Comparison of ENCODE assay signal across 8 cellular contexts in the genomic region with DNA sequence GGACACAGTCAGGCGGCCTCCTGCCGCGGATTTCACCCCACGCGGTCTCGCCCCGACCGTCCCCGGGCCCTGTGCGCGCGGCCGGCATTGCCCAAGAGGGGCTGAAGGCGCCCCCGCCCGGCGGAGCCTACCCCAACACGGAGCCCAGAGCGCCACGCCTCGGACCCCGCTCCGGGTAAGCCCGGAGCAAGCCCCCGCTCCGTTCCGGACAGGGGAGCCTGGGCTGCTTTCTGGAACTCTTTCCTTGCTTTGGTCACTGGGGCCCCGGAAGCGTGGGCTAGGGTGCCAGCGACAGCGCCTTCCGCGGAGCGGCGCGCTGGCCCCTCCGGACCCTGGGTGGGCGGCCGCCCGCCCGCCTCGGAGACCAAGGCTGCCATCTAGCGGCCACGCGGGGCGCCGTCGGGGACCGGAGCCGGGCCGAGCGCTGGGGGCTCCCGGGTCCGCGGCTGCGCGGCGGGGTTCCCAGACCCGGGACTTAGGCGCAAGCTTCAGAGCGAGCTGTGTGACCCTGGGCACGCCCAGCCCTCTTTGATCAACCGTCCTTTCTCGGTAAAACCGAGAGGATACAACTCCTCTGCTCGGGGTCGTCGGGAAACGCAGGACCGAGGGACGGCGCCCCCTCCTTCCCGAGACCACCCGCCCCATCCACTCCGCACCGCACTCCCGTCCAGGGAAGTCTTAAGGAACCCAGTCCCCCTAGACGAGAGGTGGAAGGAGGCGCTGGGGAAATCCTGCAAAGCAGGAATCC. TPM values are rescaled to one million over a fixed set of nuclear protein-coding genes. Genes with fewer than 3 reads are reported as not detected.
DNase-seq lines count a peak whose midpoint lies in the region; ATAC-seq and TF ChIP-seq lines count a peak whose summit lies in the region.

No MANE protein-coding gene starts in this region.

- H4K20me1 ChIP-seq in mammary epithelial cell (ENCODE audit: insufficient read depth, low read length): no peaks in the 10 kb centered on the region

- H3K36me3 ChIP-seq in mammary epithelial cell (ENCODE audit: insufficient read depth, low read length) (no peaks in the 10 kb centered on the region), left lung (no peaks in the 10 kb centered on the region)

- dilution Hi-C loops in mammary epithelial cell (cut with HindIII; ENCODE audit: low sequenced_read_pairs): no loop called here

- H3K4me1 ChIP-seq in mammary epithelial cell (ENCODE audit: insufficient read depth, low read length) (peaks cover 3% of the 10 kb centered on the region), left lung (peaks cover 9 to 14% of the 10 kb centered on the region in 2 donors)

- H3K27me3 ChIP-seq in mammary epithelial cell (ENCODE audit: insufficient read depth, low read length): peaks cover 5% of the 10 kb centered on the region
- peaks cover 51 to 65% of the 10 kb centered on the region in 2 donors for H3K27me3 ChIP-seq in left lung

- no peaks in the 10 kb centered on the region for H3K36me3 Mint-ChIP-seq in T-helper 2 cell treated with Interferon-gamma antibody and Interleukin-4, amounts not matched to agents 5 μg/mL and 100 μg/mL, for 36 hours (ENCODE audit: low read depth)

- H3K27ac Mint-ChIP-seq in T-helper 2 cell treated with Interferon-gamma antibody and Interleukin-4, amounts not matched to agents 5 μg/mL and 100 μg/mL, for 36 hours: no peak overlapping the region

- ATAC-seq in left lung: peak; percentile 83
- ATAC-seq in GM19455 (IDR thresholded peaks at IDR 0.05; ENCODE audit: unreplicated experiment): no peak

- no peaks in the 10 kb centered on the region for H3K79me2 ChIP-seq in mammary epithelial cell (ENCODE audit: insufficient read depth, low read length)

- H3K9me3 ChIP-seq in mammary epithelial cell (replicated peaks; ENCODE audit: insufficient read depth, low read length) (no peaks in the 10 kb centered on the region), left lung (no peaks in the 10 kb centered on the region)

- no peak overlapping the region for H3K27ac ChIP-seq in mammary epithelial cell (ENCODE audit: insufficient read depth, low read depth, low read length)
- no peak overlapping the region for H3K27ac ChIP-seq in left lung

- in situ Hi-C loops in mammary epithelial cell (cut with MboI; ENCODE audit: low sequenced_read_pairs in 2 of 2): loop anchor here in 1 of 2 donors (25.0 kb wide), 1 partner anchor 231 kb away; no protein-coding TSS in a partner anchor

- BruUV-seq in mammary epithelial cell (replicated peaks; lab: Mats Ljungman, UMichigan): no TSS peak

- CTCF ChIA-PET in mammary epithelial cell (lab: Charles Lee; ENCODE audit: low non-redundant PET): no interaction called here

- no peak overlapping the region for H3K9ac ChIP-seq in mammary epithelial cell (ENCODE audit: insufficient read depth, low read length)

- no peaks in the 10 kb centered on the region for H3K9me3 Mint-ChIP-seq in T-helper 2 cell treated with Interferon-gamma antibody and Interleukin-4, amounts not matched to agents 5 μg/mL and 100 μg/mL, for 36 hours

- H3K4me3 Mint-ChIP-seq in T-helper 2 cell treated with Interferon-gamma antibody and Interleukin-4, amounts not matched to agents 5 μg/mL and 100 μg/mL, for 36 hours: peak overlapping the region; percentile 21

- 14% methylated on average over 31 of the region's 79 CpGs for whole genome bisulfite sequencing in mammary epithelial cell (ENCODE audit: low coverage, missing lambda C conversion rate)

- H3K4me1 Mint-ChIP-seq in T-helper 2 cell treated with Interferon-gamma antibody and Interleukin-4, amounts not matched to agents 5 μg/mL and 100 μg/mL, for 36 hours (ENCODE audit: low read depth): peaks cover 8% of the 10 kb centered on the region

- DNase-seq in NCI-H1694 treated with DMSO at 0.1 percent for 48 hours (lab: John Stamatoyannopoulos, UW) (peak; percentile 21), NCI-H1694 (lab: John Stamatoyannopoulos, UW) (no peak), mammary epithelial cell (no peak), left lung (peak in 1 of 2 donors; percentile 92), cerebellar nuclear complex (lab: John Stamatoyannopoulos, UW) (no peak)
- DNase-seq in T-helper 2 cell treated with Interferon-gamma antibody and Interleukin-4, amounts not matched to agents 5 μg/mL and 100 μg/mL, for 36 hours (ENCODE audit: low spot score): peak; percentile 33
- DNase-seq in stimulated activated CD8-positive, alpha-beta memory T cell treated with anti-CD3 and anti-CD28 coated beads, Interleukin-15, amount 100 ng/mL, for 48 hours (ENCODE audit: low read depth in 2 of 2): peak; percentile 22 to 32

- peak overlapping the region; percentile 19 for H3K4me2 ChIP-seq in mammary epithelial cell (ENCODE audit: insufficient read depth, low read depth, low read length)

- H3K4me3 ChIP-seq in mammary epithelial cell (replicated peaks in 1 of 3; ENCODE audit: insufficient read depth in 1 of 3, low read depth in 2 of 3, low read length in 3 of 3) (no peak overlapping the region), left lung (peak overlapping the region in 1 of 2 donors; percentile 24)

- intact Hi-C loops in mammary epithelial cell (cut with micrococcal nuclease): loop anchor here (5.0 to 10.0 kb wide), 4 partner anchors 126 to 666 kb away; no protein-coding TSS in a partner anchor
- intact Hi-C loops in left lung (cut with DNase I): loop anchor here in 1 of 2 donors (10.0 kb wide), 1 partner anchor 213 kb away; no protein-coding TSS in a partner anchor

- H2AFZ ChIP-seq in mammary epithelial cell (ENCODE audit: low read depth, low read length): peak overlapping the region; percentile 15

- H3K27me3 Mint-ChIP-seq in T-helper 2 cell treated with Interferon-gamma antibody and Interleukin-4, amounts not matched to agents 5 μg/mL and 100 μg/mL, for 36 hours (ENCODE audit: low read depth): peaks cover 66% of the 10 kb centered on the region

- TF ChIP-seq CTCF in mammary epithelial cell (conservative IDR thresholded peaks at IDR 0.05 in 1 of 2, IDR thresholded peaks at IDR 0.05 in 1 of 2; ENCODE audit: extremely low read depth in 1 of 2, insufficient read depth in 1 of 2, low read depth in 1 of 2, low read length in 2 of 2): peak; percentile 54 to 59
- TF ChIP-seq CTCF in left lung (IDR thresholded peaks at IDR 0.05): peak; percentile 85 to 94

RNA-seq across cellular contexts. Expression of a gene that starts 41.4 kb away (rescaled TPM):
- total RNA-seq in mammary epithelial cell (10 to 100 TPM; 21.8 to 36.9 TPM), left lung (10 to 100 TPM; 31.7 to 40.0 TPM)
- 14.4 TPM for polyA plus RNA-seq in mammary epithelial cell
- polyA minus RNA-seq in mammary epithelial cell: 7.6 TPM

RNA-seq across cellular contexts. Expression of a gene that starts 55.0 kb away (rescaled TPM):
- total RNA-seq in mammary epithelial cell (10 to 100 TPM; 11.7 to 15.9 TPM), left lung (10 to 100 TPM; 16.1 to 22.4 TPM)
- 20.3 TPM for polyA plus RNA-seq in mammary epithelial cell
- 23.2 TPM for polyA minus RNA-seq in mammary epithelial cell

Comparison
In these comparisons a context has a peak if more than half of its experiments do, and no peak if none do; other contexts are left out.
1. DNase-seq: peak in NCI-H1694 treated with DMSO at 0.1 percent for 48 hours (single experiment), T-helper 2 cell treated with Interferon-gamma antibody and Interleukin-4, amounts not matched to agents 5 μg/mL and 100 μg/mL, for 36 hours (single experiment) and stimulated activated CD8-positive, alpha-beta memory T cell treated with anti-CD3 and anti-CD28 coated beads, Interleukin-15, amount 100 ng/mL, for 48 hours (2 of 2); none in NCI-H1694 (single experiment), mammary epithelial cell (single experiment) and cerebellar nuclear complex (0 of 2).